ENCODE assay signal across 18 cellular contexts in genomic region chr5:67383451-67383850, GRCh38.
DNase-seq lines count a peak whose midpoint lies in the region; ATAC-seq, FAIRE-seq and TF ChIP-seq lines count a peak whose summit lies in the region.
"Had no signal": no experiment of that assay in that cellular context is flagged by ENCODE, and none has a peak within 500 bp of the region (broad histone marks: within the 10 kb centered on the region; RNA-seq: fewer than 3 reads in every experiment).

No MANE protein-coding gene starts in this region.

- H3K27ac ChIP-seq in WERI-Rb-1, result peak overlapping the region; percentile 67

- H3K4me2 ChIP-seq in skeletal muscle satellite cell (ENCODE audit: low read length), result peak overlapping the region; percentile 30

- H3K27ac Mint-ChIP-seq in activated CD8-positive, alpha-beta memory T cell treated with anti-CD3 and anti-CD28 coated beads, Interleukin-2, amount 10 ng/mL, durations not matched to agents 7 days and 5 days, result no peak overlapping the region
- H3K27ac Mint-ChIP-seq: B cell; CD4-positive, alpha-beta T cell; H9 had no signal

- no peak for TF ChIP-seq CTCF in WERI-Rb-1 (IDR thresholded peaks at IDR 0.05; ENCODE audit: low read depth, low read length)

- no peak overlapping the region for H3K4me3 Mint-ChIP-seq in activated T-cell treated with anti-CD3 and anti-CD28 coated beads, Interleukin-2, amount 50 U/mL, for 4 hours
- no peak overlapping the region for H3K4me3 Mint-ChIP-seq in activated CD8-positive, alpha-beta memory T cell treated with anti-CD3 and anti-CD28 coated beads, Interleukin-2, amount 10 ng/mL, durations not matched to agents 7 days and 5 days
- H3K4me3 Mint-ChIP-seq: B cell; CD4-positive, alpha-beta T cell; H9 had no signal

- DNase-seq in WERI-Rb-1 (no peak), dedifferentiated amniotic fluid mesenchymal stem cell (ENCODE audit: extremely low spot score) (peak; percentile 17), AG08396 (ENCODE audit: low spot score) (no peak)
- DNase-seq in activated T-cell treated with anti-CD3 and anti-CD28 coated beads, Interleukin-2, amount 50 U/mL, for 4 hours, result no peak
- no peak for DNase-seq in activated CD8-positive, alpha-beta memory T cell treated with anti-CD3 and anti-CD28 coated beads, Interleukin-2, amount 10 ng/mL, durations not matched to agents 7 days and 5 days
- DNase-seq: ACHN; C1 segment of cervical spinal cord; CD4-positive, alpha-beta T cell; DMS79; GOT3; H9 had no signal

- no peaks in the 10 kb centered on the region for H3K36me3 Mint-ChIP-seq in activated T-cell treated with anti-CD3 and anti-CD28 coated beads, Interleukin-2, amount 50 U/mL, for 4 hours (ENCODE audit: insufficient read depth)
- no peaks in the 10 kb centered on the region for H3K36me3 Mint-ChIP-seq in activated CD8-positive, alpha-beta memory T cell treated with anti-CD3 and anti-CD28 coated beads, Interleukin-2, amount 10 ng/mL, durations not matched to agents 7 days and 5 days

- CTCF ChIA-PET in activated CD8-positive, alpha-beta memory T cell treated with anti-CD3 and anti-CD28 coated beads, Interleukin-2, amount 10 ng/mL, durations not matched to agents 7 days and 5 days (lab: Charles Lee), result no interaction called here

- H3K9me3 ChIP-seq in WERI-Rb-1 (ENCODE audit: severe bottlenecking) (no peaks in the 10 kb centered on the region), skeletal muscle satellite cell (replicated peaks; ENCODE audit: low read length) (no peaks in the 10 kb centered on the region)

- ATAC-seq in activated T-cell treated with anti-CD3 and anti-CD28 coated beads, Interleukin-2, amount 50 U/mL, for 4 hours, result no peak
- ATAC-seq in activated CD8-positive, alpha-beta memory T cell treated with anti-CD3 and anti-CD28 coated beads, Interleukin-2, amount 10 ng/mL, durations not matched to agents 7 days and 5 days, result no peak
- no peak for ATAC-seq in HG02571 (IDR thresholded peaks at IDR 0.05; ENCODE audit: unreplicated experiment)
- ATAC-seq: GM12878, HepG2 had no signal

- peaks cover 16% of the 10 kb centered on the region for H3K4me1 ChIP-seq in skeletal muscle satellite cell (ENCODE audit: control insufficient read depth, insufficient read depth, low read length)

- no peak overlapping the region for H3K9ac ChIP-seq in skeletal muscle satellite cell (ENCODE audit: low read depth, low read length)

- no peak overlapping the region for H3K4me3 ChIP-seq in WERI-Rb-1 (ENCODE audit: low read depth, low read length)
- H3K4me3 ChIP-seq in skeletal muscle satellite cell (ENCODE audit: low read length), result no peak overlapping the region
- H3K4me3 ChIP-seq: GM12878 had no signal

- FAIRE-seq in islet of Langerhans (lab: Jason Lieb, UNC), result peak; percentile 66
- FAIRE-seq: GM12878, HepG2, HTR-8/SVneo had no signal

- no peaks in the 10 kb centered on the region for H3K27me3 Mint-ChIP-seq in activated T-cell treated with anti-CD3 and anti-CD28 coated beads, Interleukin-2, amount 50 U/mL, for 4 hours (ENCODE audit: low read depth)
- H3K27me3 Mint-ChIP-seq in activated CD8-positive, alpha-beta memory T cell treated with anti-CD3 and anti-CD28 coated beads, Interleukin-2, amount 10 ng/mL, durations not matched to agents 7 days and 5 days, result peaks cover 19% of the 10 kb centered on the region
- H3K27me3 Mint-ChIP-seq: CD4-positive, alpha-beta T cell had no signal

- H3K27me3 ChIP-seq in WERI-Rb-1 (ENCODE audit: insufficient read depth, low read depth, severe bottlenecking) (no peaks in the 10 kb centered on the region), skeletal muscle satellite cell (ENCODE audit: control insufficient read depth, insufficient read depth, low read length) (no peaks in the 10 kb centered on the region)

- no peaks in the 10 kb centered on the region for H3K9me3 Mint-ChIP-seq in activated T-cell treated with anti-CD3 and anti-CD28 coated beads, Interleukin-2, amount 50 U/mL, for 4 hours
- H3K9me3 Mint-ChIP-seq in activated CD8-positive, alpha-beta memory T cell treated with anti-CD3 and anti-CD28 coated beads, Interleukin-2, amount 10 ng/mL, durations not matched to agents 7 days and 5 days (ENCODE audit: low read depth), result no peaks in the 10 kb centered on the region
- H3K9me3 Mint-ChIP-seq: CD4-positive, alpha-beta T cell; H9 had no signal

- no peaks in the 10 kb centered on the region for H3K4me1 Mint-ChIP-seq in activated T-cell treated with anti-CD3 and anti-CD28 coated beads, Interleukin-2, amount 50 U/mL, for 4 hours (ENCODE audit: low read depth)
- H3K4me1 Mint-ChIP-seq in activated CD8-positive, alpha-beta memory T cell treated with anti-CD3 and anti-CD28 coated beads, Interleukin-2, amount 10 ng/mL, durations not matched to agents 7 days and 5 days, result no peaks in the 10 kb centered on the region
- H3K4me1 Mint-ChIP-seq: B cell, H9 had no signal

- H3K36me3 ChIP-seq in WERI-Rb-1 (no peaks in the 10 kb centered on the region), skeletal muscle satellite cell (ENCODE audit: insufficient read depth, low read length) (no peaks in the 10 kb centered on the region)
